Comparison of ENCODE assay signal across 2 cellular contexts in genomic region chr20:64278319-64278681, GRCh38.
TF ChIP-seq lines count a peak whose summit lies in the region.

No MANE protein-coding gene starts in this region.

TF ChIP-seq in A549, 52 proteins besides CTCF, POLR2A, EP300 and RAD21:
- no peak for TF ChIP-seq PHF8 (IDR thresholded peaks at IDR 0.05; ENCODE audit: borderline replicate concordance, low read depth)
- no peak for TF ChIP-seq TP53 (CRISPR knock-in tag; IDR thresholded peaks at IDR 0.05)

TF ChIP-seq in K562, 482 proteins besides CTCF, POLR2A, EP300 and RAD21:
- TF ChIP-seq POLR2G (IDR thresholded peaks at IDR 0.05; ENCODE audit: low read depth, low read length) (0 out of 2 replicates have a peak, but pooled peaks have one; percentile 26), CTCFL (IDR thresholded peaks at IDR 0.05; ENCODE audit: borderline replicate concordance, insufficient read depth, low read depth, low read length, poor library complexity, severe bottlenecking) (peak; percentile 57), NR4A1 (CRISPR knock-in tag; IDR thresholded peaks at IDR 0.05) (no peak), NR4A1 (tag; IDR thresholded peaks at IDR 0.05) (no peak)
